ENCODE assay signal across 15 cellular contexts in the genomic region with DNA sequence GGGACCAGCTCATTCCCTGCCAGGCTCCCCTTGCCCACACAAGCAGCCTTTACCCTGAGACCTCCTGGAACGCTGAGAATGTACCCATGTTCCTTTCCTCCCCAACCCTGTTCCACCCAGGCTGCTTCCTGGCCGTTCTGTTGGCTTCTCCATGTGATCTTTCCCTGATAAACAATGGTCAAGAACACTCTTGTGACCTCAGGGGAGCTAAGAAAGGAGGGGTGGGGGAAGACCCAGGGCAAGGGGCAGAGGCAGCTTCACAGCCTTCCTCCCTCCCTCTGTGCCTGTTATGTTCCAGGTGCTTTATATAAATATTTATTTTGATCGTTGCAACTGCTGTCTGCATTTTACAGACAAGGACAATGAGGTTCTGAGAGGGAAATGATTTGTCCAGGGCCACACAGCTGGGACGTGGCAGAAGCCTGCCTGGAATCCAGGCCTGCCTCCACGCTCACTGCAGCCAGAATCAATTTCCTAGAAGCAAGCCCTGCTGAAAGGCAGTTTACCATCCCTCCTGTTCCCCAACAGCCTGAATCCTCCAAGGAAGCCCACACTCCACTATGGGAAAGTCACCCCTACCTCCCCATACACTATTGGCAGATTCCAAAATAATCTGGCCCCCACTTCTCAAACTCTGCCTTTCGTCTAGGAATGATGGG. TPM values are rescaled to one million over a fixed set of nuclear protein-coding genes. Genes with fewer than 3 reads are reported as not detected.
A peak's percentile ranks its signal among the peaks of the same experiment; 100 is the strongest.
DNase-seq lines count a peak whose midpoint lies in the region; ATAC-seq and TF ChIP-seq lines count a peak whose summit lies in the region.
"Had no signal": no experiment of that assay in that cellular context is flagged by ENCODE, and none has a peak within 500 bp of the region (broad histone marks: within the 10 kb centered on the region; RNA-seq: fewer than 3 reads in every experiment).

No MANE protein-coding gene starts in this region.

- H3K79me1 ChIP-seq in IMR-90 (ENCODE audit: low read depth in 1 of 2, low read length in 2 of 2), result peaks cover 13 to 32% of the 10 kb centered on the region in 2 experiments; a peak in 3 of 4 replicates

- no peaks in the 10 kb centered on the region for H3K9me2 ChIP-seq in hepatocyte (replicated peaks; ENCODE audit: insufficient read depth)

- H3K27ac Mint-ChIP-seq in CD8-positive, alpha-beta T cell, result no peak overlapping the region
- H3K27ac Mint-ChIP-seq in nephron, result no peak overlapping the region

- dilution Hi-C loops in IMR-90 (cut with HindIII; ENCODE audit: low sequenced_read_pairs, unreplicated experiment), result no loop called here

- H4K20me1 ChIP-seq in IMR-90 (ENCODE audit: insufficient read depth, low read length) (no peaks in the 10 kb centered on the region), hepatocyte (ENCODE audit: insufficient read depth, poor library complexity, severe bottlenecking) (no peaks in the 10 kb centered on the region)

- BruUV-seq in IMR-90 (replicated peaks; lab: Mats Ljungman, UMichigan), result no TSS peak

- H2BK20ac ChIP-seq in IMR-90 (ENCODE audit: low read depth, low read length), result no peak overlapping the region

- in situ Hi-C loops in IMR-90 (cut with MboI; ENCODE audit: low sequenced_read_pairs) (no loop called here), GM13976 (cut with MboI; ENCODE audit: low sequenced_read_pairs, unreplicated experiment) (loop anchor here (10.0 kb wide), 1 partner anchor 442 kb away; no protein-coding TSS in a partner anchor)

- H3K4me2 ChIP-seq in IMR-90 (ENCODE audit: low read depth, low read length) (no peak overlapping the region), hepatocyte (peak overlapping the region; percentile 70)

- peak overlapping the region; percentile 32; the same call in 1 of the 2 replicates for H3K23ac ChIP-seq in IMR-90 (ENCODE audit: low read depth, low read length)

- H3K36me3 ChIP-seq in CD8-positive, alpha-beta T cell (ENCODE audit: insufficient read depth, low read length), result no peaks in the 10 kb centered on the region
- peaks cover 6% of the 10 kb centered on the region; the same call in 1 of the 2 replicates for H3K36me3 ChIP-seq in IMR-90 (ENCODE audit: control insufficient read depth, insufficient read depth, low read length)
- no peaks in the 10 kb centered on the region for H3K36me3 ChIP-seq in hepatocyte (replicated peaks; ENCODE audit: insufficient read depth, low read depth)

- peaks cover 26% of the 10 kb centered on the region for H3K27me3 ChIP-seq in CD8-positive, alpha-beta T cell (ENCODE audit: insufficient read depth, low read length)
- no peaks in the 10 kb centered on the region for H3K27me3 ChIP-seq in IMR-90 (ENCODE audit: control insufficient read depth, insufficient read depth, low read length)
- no peaks in the 10 kb centered on the region for H3K27me3 ChIP-seq in hepatocyte

- H3K9me1 ChIP-seq in IMR-90 (ENCODE audit: insufficient read depth, low read length), result peaks cover 4% of the 10 kb centered on the region; the same call in 1 of the 2 replicates

- H2AK9ac ChIP-seq in IMR-90 (replicated peaks; ENCODE audit: low read depth, low read length, poor library complexity), result peak overlapping the region; percentile 75

- 0 out of 2 replicates have a peak overlapping the region, but pooled peaks have one; percentile 52 for H3K14ac ChIP-seq in IMR-90 (replicated peaks; ENCODE audit: low read depth, low read length)

- no peaks in the 10 kb centered on the region for H3K9me3 Mint-ChIP-seq in CD8-positive, alpha-beta T cell
- H3K9me3 Mint-ChIP-seq in nephron, result no peaks in the 10 kb centered on the region

- no peak for TF ChIP-seq POLR2A in IMR-90 (IDR thresholded peaks at IDR 0.05; ENCODE audit: low read depth, low read length)

- peak overlapping the region; percentile 4; the same call in 1 of the 2 replicates for H3K56ac ChIP-seq in IMR-90 (ENCODE audit: extremely low read depth, insufficient read depth, low read length)

- no peaks in the 10 kb centered on the region for H3K36me3 Mint-ChIP-seq in CD8-positive, alpha-beta T cell
- no peaks in the 10 kb centered on the region for H3K36me3 Mint-ChIP-seq in nephron (ENCODE audit: low read depth)

- no peak overlapping the region for H2AFZ ChIP-seq in IMR-90 (replicated peaks; ENCODE audit: low read length, poor library complexity)
- H2AFZ ChIP-seq in hepatocyte, result no peak overlapping the region

- H2AK5ac ChIP-seq in IMR-90 (ENCODE audit: low read depth, low read length), result no peak overlapping the region

- POLR2A ChIA-PET in CD8-positive, alpha-beta T cell (lab: Charles Lee), result no interaction called here
- POLR2A ChIA-PET in IMR-90 (lab: Charles Lee; ENCODE audit: unreplicated experiment), result no interaction called here

- ATAC-seq in CD8-positive, alpha-beta T cell, result no peak
- ATAC-seq in IMR-90 (ENCODE audit: low read depth), result no peak
- ATAC-seq in HG03159 (IDR thresholded peaks at IDR 0.05; ENCODE audit: unreplicated experiment), result no peak
- ATAC-seq in omental fat pad (ENCODE audit: low FRiP score), result no peak

- no peak overlapping the region for H3K9ac ChIP-seq in IMR-90 (ENCODE audit: low read depth, low read length)

- no peak for DNase-seq in CD8-positive, alpha-beta T cell
- DNase-seq in IMR-90, result no peak
- no peak for DNase-seq in hepatocyte (ENCODE audit: low spot score)
- no peak for DNase-seq in SHP77 (lab: John Stamatoyannopoulos, UW)
- DNase-seq in omental fat pad (ENCODE audit: low spot score), result no peak
- DNase-seq in GM13976 (ENCODE audit: low spot score), result no peak
- DNase-seq: amygdala; cortex of kidney; NCI-H1105; NK-92 treated with Interleukin-12 subunit alpha and Interleukin-12 subunit beta, amount 100 ng/mL, for 24 hours; SHP77 treated with DMSO at 0.1 percent for 48 hours had no signal

- H3K4ac ChIP-seq in IMR-90 (ENCODE audit: low read depth, low read length), result peak overlapping the region; percentile 16; the same call in 1 of the 2 replicates

- H3K27me3 Mint-ChIP-seq in CD8-positive, alpha-beta T cell (ENCODE audit: low read depth), result peaks cover 57% of the 10 kb centered on the region
- H3K27me3 Mint-ChIP-seq in nephron (ENCODE audit: low read depth), result peaks cover 74% of the 10 kb centered on the region

- TF ChIP-seq RAD21 in IMR-90 (IDR thresholded peaks at IDR 0.05; ENCODE audit: low read length), result no peak

- H3K4me3 ChIP-seq in CD8-positive, alpha-beta T cell (ENCODE audit: low read depth, low read length), result no peak overlapping the region
- H3K4me3 ChIP-seq in IMR-90 (ENCODE audit: insufficient read depth, low read depth, low read length), result no peak overlapping the region
- no peak overlapping the region for H3K4me3 ChIP-seq in hepatocyte

- intact Hi-C loops in CD8-positive, alpha-beta T cell (cut with DNase I, micrococcal nuclease), result no loop called here
- intact Hi-C loops in IMR-90 (cut with micrococcal nuclease), result no loop called here

- peaks cover 3% of the 10 kb centered on the region for H3K4me1 Mint-ChIP-seq in CD8-positive, alpha-beta T cell (ENCODE audit: low read depth)
- H3K4me1 Mint-ChIP-seq in nephron, result peaks cover 6% of the 10 kb centered on the region

- no peak overlapping the region for H3K18ac ChIP-seq in IMR-90 (ENCODE audit: low read depth, low read length)

- TF ChIP-seq CTCF in CD8-positive, alpha-beta T cell (IDR thresholded peaks at IDR 0.05), result no peak
- TF ChIP-seq CTCF in IMR-90 (conservative IDR thresholded peaks at IDR 0.05; ENCODE audit: low read depth, low read length) (no peak), hepatocyte (IDR thresholded peaks at IDR 0.05; ENCODE audit: poor library complexity) (no peak), nephron (IDR thresholded peaks at IDR 0.05; ENCODE audit: unreplicated experiment in 3 of 3) (no peak), omental fat pad (IDR thresholded peaks at IDR 0.05) (no peak), GM13976 (IDR thresholded peaks at IDR 0.05; ENCODE audit: borderline replicate concordance, control extremely low read depth, extremely low read depth, insufficient read depth, missing control alignments) (no peak)

- peaks cover 16% of the 10 kb centered on the region for H3K79me2 ChIP-seq in hepatocyte

- no peak overlapping the region for H2BK120ac ChIP-seq in IMR-90 (ENCODE audit: low read depth, low read length)

- H3K27ac ChIP-seq in CD8-positive, alpha-beta T cell (ENCODE audit: low read depth, low read length), result no peak overlapping the region
- H3K27ac ChIP-seq in IMR-90 (ENCODE audit: insufficient read depth, low read length), result no peak overlapping the region
- H3K27ac ChIP-seq in hepatocyte, result no peak overlapping the region

- CTCF ChIA-PET in CD8-positive, alpha-beta T cell (lab: Charles Lee), result interaction anchor here (0.9 to 1.6 kb wide), 5 partner anchors 9 to 299 kb away, joined by 3 to 4 read pairs (median 3); a partner anchor contains a TSS
- CTCF ChIA-PET in IMR-90 (lab: Yijun Ruan, JAX), result no interaction called here

- no peak overlapping the region for H2BK15ac ChIP-seq in IMR-90 (ENCODE audit: low read depth, low read length)

- no peak overlapping the region for H4K5ac ChIP-seq in IMR-90 (ENCODE audit: low read depth, low read length)

- peaks cover 16% of the 10 kb centered on the region for H3K4me1 ChIP-seq in CD8-positive, alpha-beta T cell (ENCODE audit: insufficient read depth, low read length)
- H3K4me1 ChIP-seq in IMR-90 (ENCODE audit: control insufficient read depth, insufficient read depth, low read length) (peaks cover 7% of the 10 kb centered on the region; the same call in 1 of the 2 replicates), hepatocyte (ENCODE audit: insufficient read depth) (peaks cover 15% of the 10 kb centered on the region)

- H4K91ac ChIP-seq in IMR-90 (ENCODE audit: insufficient read depth, low read depth, low read length), result no peak overlapping the region

- no peak overlapping the region for H2BK5ac ChIP-seq in IMR-90 (ENCODE audit: low read depth, low read length, poor library complexity, severe bottlenecking)

- 91% methylated on average over 3 of the region's 6 CpGs; no CpG with 5 or more reads in 1 of the 2 experiments for WGBS in IMR-90 (ENCODE audit: extremely low coverage in 2 of 2, insufficient read length in 1 of 2), 2 experiments
- 69% methylated on average over 6 of the region's 6 CpGs for WGBS in hepatocyte (ENCODE audit: low lambda C conversion rate, missing lambda C conversion rate)

- H4K8ac ChIP-seq in IMR-90 (ENCODE audit: low read depth in 2 of 2, low read length in 2 of 2), result no peak overlapping the region

- H3K9me3 ChIP-seq in CD8-positive, alpha-beta T cell (ENCODE audit: low read length), result no peaks in the 10 kb centered on the region
- H3K9me3 ChIP-seq in IMR-90 (ENCODE audit: control insufficient read depth, insufficient read depth, low read length), result no peaks in the 10 kb centered on the region
- no peaks in the 10 kb centered on the region for H3K9me3 ChIP-seq in hepatocyte (ENCODE audit: low read depth)

- peak overlapping the region; percentile 53 for H3K4me3 Mint-ChIP-seq in CD8-positive, alpha-beta T cell
- peak overlapping the region in 2 of 3 experiments; percentile 27 to 52 for H3K4me3 Mint-ChIP-seq in nephron

RNA-seq across cellular contexts. Expression of a gene that starts 3.9 kb away (rescaled TPM):
- under 1 TPM in 1 of 2 experiments, not detected in 1; 0.38 TPM for total RNA-seq in CD8-positive, alpha-beta T cell
- total RNA-seq in IMR-90 (2012; rRNA removed), result 1.4 and 2.5 TPM in 2 replicates
- polyA plus RNA-seq in IMR-90 (2012; rRNA removed), result 6.3 and 8.8 TPM in 2 replicates
- polyA plus RNA-seq in IMR-90 (2012; cell fraction: cytosol; rRNA removed), result 4.1 and 9.0 TPM in 2 replicates
- 28.6 and 53.5 TPM in 2 replicates for polyA plus RNA-seq in IMR-90 (2012; cell fraction: nucleus; rRNA removed; ENCODE audit: low replicate concordance)
- total RNA-seq in hepatocyte, result 8.5 and 10.0 TPM in 2 replicates
- polyA plus RNA-seq in hepatocyte, result 17.8 and 19.2 TPM in 2 replicates
- 10 to 100 TPM in 2 of 4 donors, 1 to 10 TPM in 2; 7.0 to 17.0 (median 9.1) TPM for total RNA-seq in omental fat pad

RNA-seq across cellular contexts. Expression of a gene that starts 13.5 kb away (rescaled TPM):
- total RNA-seq in CD8-positive, alpha-beta T cell, result not detected
- total RNA-seq in IMR-90 (2012; rRNA removed) (under 0.01 TPM in 1 of 2 replicates, not detected in the other), hepatocyte (11.4 and 14.4 TPM in 2 replicates), omental fat pad (under 1 TPM in 2 of 4 donors, not detected in 2; 0.13 to 0.28 TPM)
- polyA plus RNA-seq in IMR-90 (2012; rRNA removed) (0.03 TPM in 1 of 2 replicates, not detected in the other), hepatocyte (3.1 and 6.8 TPM in 2 replicates)
- 0.02 and 0.04 TPM in 2 replicates for polyA plus RNA-seq in IMR-90 (2012; cell fraction: cytosol; rRNA removed)
- polyA plus RNA-seq in IMR-90 (2012; cell fraction: nucleus; rRNA removed; ENCODE audit: low replicate concordance), result 0.01 TPM in 1 of 2 replicates, not detected in the other
- total RNA-seq: mononuclear cell had no signal
- polyA plus RNA-seq: BJ had no signal

RNA-seq across cellular contexts. Expression of a gene that starts 39.7 kb away (rescaled TPM):
- total RNA-seq in CD8-positive, alpha-beta T cell, result under 1 TPM; 0.43 to 0.72 TPM
- total RNA-seq in IMR-90 (2012; rRNA removed), result 0.18 and 0.28 TPM in 2 replicates
- 0.16 and 0.21 TPM in 2 replicates for polyA plus RNA-seq in IMR-90 (2012; rRNA removed)
- 0.01 and 0.02 TPM in 2 replicates for polyA plus RNA-seq in IMR-90 (2012; cell fraction: cytosol; rRNA removed)
- polyA plus RNA-seq in IMR-90 (2012; cell fraction: nucleus; rRNA removed; ENCODE audit: low replicate concordance), result 0.14 and 0.57 TPM in 2 replicates
- 0.76 and 1.7 TPM in 2 replicates for total RNA-seq in hepatocyte
- 2.2 and 4.1 TPM in 2 replicates for polyA plus RNA-seq in hepatocyte
- total RNA-seq in omental fat pad, result 1 to 10 TPM in 1 of 4 donors, under 1 TPM in 2, not detected in 1; 0.24 to 1.3 (median 0.31) TPM

RNA-seq across cellular contexts. Expression of a gene that starts 39.9 kb away (rescaled TPM):
- total RNA-seq in CD8-positive, alpha-beta T cell, result 100 to 1,000 TPM; 124 to 128 TPM
- 69.7 and 73.7 TPM in 2 replicates for total RNA-seq in IMR-90 (2012; rRNA removed)
- polyA plus RNA-seq in IMR-90 (2012; rRNA removed), result 292 and 406 TPM in 2 replicates
- 213 and 412 TPM in 2 replicates for polyA plus RNA-seq in IMR-90 (2012; cell fraction: cytosol; rRNA removed)
- polyA plus RNA-seq in IMR-90 (2012; cell fraction: nucleus; rRNA removed; ENCODE audit: low replicate concordance), result 72.8 and 108 TPM in 2 replicates
- total RNA-seq in hepatocyte, result 146 and 174 TPM in 2 replicates
- 1,138 and 1,156 TPM in 2 replicates for polyA plus RNA-seq in hepatocyte
- 100 to 1,000 TPM in 3 of 4 donors, 10 to 100 TPM in 1; 89.7 to 173 (median 115) TPM for total RNA-seq in omental fat pad

RNA-seq across cellular contexts. Expression of a gene that starts 46.9 kb away (rescaled TPM):
- total RNA-seq in CD8-positive, alpha-beta T cell, result under 1 TPM; 0.14 to 0.27 TPM
- under 0.01 TPM in 2 replicates for total RNA-seq in IMR-90 (2012; rRNA removed)
- 0.23 and 0.36 TPM in 2 replicates for polyA plus RNA-seq in IMR-90 (2012; rRNA removed)
- 0.04 and 0.10 TPM in 2 replicates for polyA plus RNA-seq in IMR-90 (2012; cell fraction: cytosol; rRNA removed)
- 0.55 and 3.5 TPM in 2 replicates for polyA plus RNA-seq in IMR-90 (2012; cell fraction: nucleus; rRNA removed; ENCODE audit: low replicate concordance)
- total RNA-seq in hepatocyte, result 19.2 and 22.6 TPM in 2 replicates
- 30.5 and 36.3 TPM in 2 replicates for polyA plus RNA-seq in hepatocyte
- 1 to 10 TPM in 3 of 4 donors, under 1 TPM in 1; 0.84 to 2.3 (median 1.4) TPM for total RNA-seq in omental fat pad
